1 cellular context compared by ENCODE assay signal in the genomic region with DNA sequence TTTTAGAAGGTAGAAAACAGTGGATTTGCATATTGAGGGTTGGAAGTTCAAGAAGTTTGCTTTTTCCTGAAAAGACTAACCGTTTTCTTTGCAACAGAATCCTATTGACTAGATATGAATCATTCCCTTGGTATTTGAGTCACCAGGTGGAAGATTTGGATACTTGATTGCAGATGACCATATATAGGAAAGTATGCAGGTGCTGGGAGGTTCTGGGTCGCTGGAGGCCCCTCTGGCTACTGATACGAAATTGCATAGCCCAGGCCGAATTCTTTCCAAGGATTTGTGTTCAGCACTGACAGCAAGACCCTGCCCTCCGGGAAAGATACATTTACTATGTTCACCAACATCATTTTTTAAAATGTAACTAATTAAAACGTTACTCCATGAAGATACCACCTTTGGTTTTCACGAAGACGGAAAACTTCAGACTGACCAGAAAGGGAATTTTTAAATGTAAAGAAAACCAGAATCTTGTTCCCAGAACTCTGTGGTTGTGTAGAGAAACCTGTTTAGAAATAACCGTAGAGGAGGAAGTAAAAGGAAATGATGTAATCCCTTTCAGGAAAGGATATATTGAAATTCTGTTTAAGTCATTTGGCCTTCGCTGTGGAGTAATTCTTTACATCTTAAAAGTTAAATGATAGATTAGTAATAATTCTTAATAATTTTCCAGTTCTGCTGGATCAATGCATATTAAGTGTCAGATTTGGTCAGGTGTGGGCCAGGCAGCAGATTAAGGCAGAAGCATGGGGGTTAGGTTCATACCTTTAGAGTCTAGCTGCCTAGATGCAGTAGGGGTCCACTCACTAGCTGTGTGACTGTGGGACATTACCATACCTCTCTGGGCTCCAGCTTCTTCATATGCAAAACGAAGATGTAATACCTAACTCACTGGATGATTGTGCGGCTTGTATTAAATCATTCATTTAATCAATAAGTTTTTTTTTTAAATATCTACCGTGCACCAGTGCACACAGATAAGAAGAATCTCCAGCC.
A peak's percentile ranks its signal among the peaks of the same experiment; 100 is the strongest.
TF ChIP-seq lines count a peak whose summit lies in the region.

No MANE protein-coding gene starts in this region.

TF ChIP-seq in A549, 52 proteins besides CTCF, POLR2A, EP300 and RAD21 (continued from another document):
- TF ChIP-seq JUNB (IDR thresholded peaks at IDR 0.05) (peak; percentile 54; the same call in 1 of the 2 replicates), RARB (CRISPR knock-in tag; IDR thresholded peaks at IDR 0.05) (no peak), CEBPB (IDR thresholded peaks at IDR 0.05) (peak in 1 of 2 experiments; percentile 32; a peak in 1 of 4 replicates), ZSCAN20 (CRISPR knock-in tag; IDR thresholded peaks at IDR 0.05) (no peak), HOXA7 (CRISPR knock-in tag; IDR thresholded peaks at IDR 0.05) (no peak), NFE2L2 (conservative IDR thresholded peaks at IDR 0.05; ENCODE audit: low read length) (no peak)
TF ChIP-seq in A549: peak in this region for 4.
